13 cellular contexts compared by ENCODE assay signal in genomic region chr2:130128464-130128863, GRCh38. TPM values are rescaled to one million over a fixed set of nuclear protein-coding genes. Genes with fewer than 3 reads are reported as not detected.
"Had no signal": no experiment of that assay in that cellular context is flagged by ENCODE, and none has a peak within 500 bp of the region (broad histone marks: within the 10 kb centered on the region; RNA-seq: fewer than 3 reads in every experiment).

No MANE protein-coding gene starts in this region.

RNA-seq across cellular contexts. Expression of gene POTEF, which starts 0.6 kb away (rescaled TPM):
- total RNA-seq: activated naive CD4-positive, alpha-beta T cell treated with anti-CD3 and anti-CD28 coated beads for 36 hours; activated T-cell treated with anti-CD3 and anti-CD28 coated beads, Interleukin-2, amount 50 U/mL, for 4 hours; frontal cortex; liver; mucosa of gallbladder; naive thymus-derived CD8-positive, alpha-beta T cell; osteoblast; psoas muscle; SK-MEL-5; T-helper 17 cell; temporal lobe had no signal
- polyA plus RNA-seq: esophagus; liver; naive thymus-derived CD8-positive, alpha-beta T cell; psoas muscle; stomach had no signal

RNA-seq across cellular contexts. Expression of gene CCDC74B, which starts 16.4 kb away (rescaled TPM):
- total RNA-seq: psoas muscle had no signal
